ENCODE assay signal across 8 cellular contexts in the genomic region with DNA sequence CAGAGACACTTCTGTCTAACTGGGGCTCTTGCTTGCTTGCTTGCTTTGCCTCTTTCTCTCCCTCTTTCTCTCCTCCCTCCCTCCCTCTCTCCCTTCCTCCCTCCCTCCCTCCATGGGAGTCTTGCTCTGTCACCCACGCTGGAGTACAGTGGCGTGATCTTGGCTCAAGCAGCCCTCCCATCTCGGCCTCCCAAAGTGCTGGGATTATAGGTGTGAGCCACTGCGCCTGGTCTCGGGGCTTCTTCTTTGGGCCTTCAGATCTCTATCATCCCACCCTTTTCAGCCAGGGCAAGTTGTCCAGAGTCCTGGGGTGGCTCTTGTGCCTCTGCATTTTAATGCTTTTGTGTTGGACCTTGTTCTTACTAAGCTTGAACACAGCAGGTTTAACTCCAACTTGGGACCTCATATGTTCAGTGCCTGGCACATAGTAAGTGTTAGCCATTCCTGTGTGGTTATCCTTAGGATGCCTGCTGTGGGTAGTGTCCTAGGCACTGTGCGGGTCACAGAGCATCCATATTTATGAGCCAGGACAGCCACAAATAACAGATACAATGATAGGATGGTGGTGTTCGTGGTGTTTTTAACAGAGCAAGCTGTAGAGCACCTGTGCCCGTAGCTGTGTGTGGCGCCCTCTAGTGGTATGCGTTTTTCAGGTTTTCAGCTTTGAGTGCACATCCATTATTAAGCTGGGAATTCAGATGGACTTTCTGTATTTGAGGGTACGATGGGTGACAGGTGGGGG.
DNase-seq lines count a peak whose midpoint lies in the region; ATAC-seq and TF ChIP-seq lines count a peak whose summit lies in the region.

No MANE protein-coding gene starts in this region.

- H3K9me3 Mint-ChIP-seq in mesothelial cell of epicardium: no peaks in the 10 kb centered on the region

- H3K9me3 ChIP-seq in effector memory CD4-positive, alpha-beta T cell (ENCODE audit: control insufficient read depth, low read length): no peaks in the 10 kb centered on the region

- H3K27me3 ChIP-seq in effector memory CD4-positive, alpha-beta T cell (replicated peaks; ENCODE audit: control insufficient read depth, insufficient read depth, low read length, poor library complexity, severe bottlenecking): no peaks in the 10 kb centered on the region

- H3K27me3 Mint-ChIP-seq in mesothelial cell of epicardium (ENCODE audit: low read depth): no peaks in the 10 kb centered on the region

- H3K36me3 Mint-ChIP-seq in mesothelial cell of epicardium: peaks cover 11% of the 10 kb centered on the region

- DNase-seq in 8988T (peak; percentile 58), GM13976 (ENCODE audit: low spot score) (peak; percentile 59), NCI-H69 (lab: John Stamatoyannopoulos, UW) (peak; percentile 64), mesothelial cell of epicardium (ENCODE audit: low spot score in 2 of 2, unreplicated experiment in 2 of 2) (peak; percentile 54 to 84)
- peak; percentile 37 to 38 for DNase-seq in activated CD8-positive, alpha-beta memory T cell treated with anti-CD3 and anti-CD28 coated beads for 1 hour (ENCODE audit: extremely low read depth in 1 of 2, low read depth in 1 of 2)
- DNase-seq in effector memory CD4-positive, alpha-beta T cell: peak; percentile 11 to 45 (median 12)
- DNase-seq in stimulated activated CD8-positive, alpha-beta memory T cell treated with anti-CD3 and anti-CD28 coated beads, Interleukin-4, amount 100 ng/mL, for 48 hours: peak; percentile 84

- no peak overlapping the region for H3K4me3 ChIP-seq in effector memory CD4-positive, alpha-beta T cell (ENCODE audit: insufficient read depth, low read depth, low read length, poor library complexity, severe bottlenecking)

- H3K27ac ChIP-seq in effector memory CD4-positive, alpha-beta T cell (ENCODE audit: insufficient read depth, low read length, poor library complexity, severe bottlenecking): no peak overlapping the region

- H3K36me3 ChIP-seq in effector memory CD4-positive, alpha-beta T cell (ENCODE audit: control insufficient read depth, insufficient read depth, low read length): peaks cover 15% of the 10 kb centered on the region

- in situ Hi-C loops in GM13976 (cut with MboI; ENCODE audit: low sequenced_read_pairs, unreplicated experiment): no loop called here

- peak; percentile 70 for TF ChIP-seq CTCF in GM13976 (IDR thresholded peaks at IDR 0.05; ENCODE audit: borderline replicate concordance, control extremely low read depth, extremely low read depth, insufficient read depth, missing control alignments)
- peak; percentile 86 for TF ChIP-seq CTCF in mesothelial cell of epicardium (IDR thresholded peaks at IDR 0.05; ENCODE audit: unreplicated experiment)

- H3K4me3 Mint-ChIP-seq in mesothelial cell of epicardium: no peak overlapping the region

- H3K27ac Mint-ChIP-seq in mesothelial cell of epicardium: no peak overlapping the region

- no peak for ATAC-seq in GM19452 (IDR thresholded peaks at IDR 0.05; ENCODE audit: unreplicated experiment)

- H3K4me1 Mint-ChIP-seq in mesothelial cell of epicardium: peaks cover 8% of the 10 kb centered on the region

- H3K4me1 ChIP-seq in effector memory CD4-positive, alpha-beta T cell (ENCODE audit: control insufficient read depth, insufficient read depth, low read length, poor library complexity, severe bottlenecking): no peaks in the 10 kb centered on the region

Comparison
In these comparisons a context has a peak if more than half of its experiments do, and no peak if none do; other contexts are left out.
1. DNase-seq: peak in every context shown above with its lines; median percentile 84 in stimulated activated CD8-positive, alpha-beta memory T cell treated with anti-CD3 and anti-CD28 coated beads, Interleukin-4, amount 100 ng/mL, for 48 hours; 69 in mesothelial cell of epicardium; 64 in NCI-H69; 59 in GM13976; 58 in 8988T; 38 in activated CD8-positive, alpha-beta memory T cell treated with anti-CD3 and anti-CD28 coated beads for 1 hour; 12 in effector memory CD4-positive, alpha-beta T cell.